Comparison of ENCODE assay signal across 8 cellular contexts in the genomic region with DNA sequence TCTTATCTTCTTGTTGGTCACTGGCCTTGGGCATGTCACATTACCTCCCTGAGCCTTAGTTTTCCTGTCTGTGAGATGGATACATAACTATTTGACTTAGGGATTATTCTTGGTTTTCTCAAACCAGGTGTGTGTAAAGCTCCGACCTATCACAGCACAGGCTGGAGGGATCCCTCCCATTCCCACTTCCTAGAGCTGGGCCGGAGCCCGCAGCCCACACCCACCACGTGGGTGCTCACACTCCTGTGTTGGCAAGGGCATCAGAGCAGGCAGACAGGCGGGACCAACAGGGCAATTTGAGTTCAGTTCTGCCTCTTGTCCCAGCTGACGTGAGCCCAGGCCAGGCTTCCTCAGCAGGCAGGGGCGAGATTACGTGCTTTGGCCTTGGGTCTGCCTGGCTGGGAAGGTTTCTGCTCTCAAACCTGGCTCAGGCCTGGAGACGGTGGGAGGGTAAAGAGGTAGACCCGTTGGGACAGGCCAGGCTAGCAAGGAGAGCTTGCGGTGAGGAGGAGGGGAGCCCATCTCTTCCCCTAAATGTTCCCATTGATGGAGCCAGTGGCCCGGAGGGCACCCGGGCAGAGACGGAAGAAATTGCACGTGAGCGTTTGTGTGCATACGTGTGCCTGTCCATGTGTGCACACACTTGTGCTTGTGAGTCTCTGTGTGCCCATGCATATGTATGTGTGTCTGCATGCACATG. TPM values are rescaled to one million over a fixed set of nuclear protein-coding genes. Genes with fewer than 3 reads are reported as not detected.
DNase-seq lines count a peak whose midpoint lies in the region; ATAC-seq lines count a peak whose summit lies in the region.

No MANE protein-coding gene starts in this region.

- H3K9me3 Mint-ChIP-seq in stimulated activated naive CD8-positive, alpha-beta T cell treated with anti-CD3 and anti-CD28 coated beads, Interleukin-15, Interleukin-2, amounts not matched to agents 100 ng/mL and 50 ng/mL, for 24 hours: no peaks in the 10 kb centered on the region
- no peaks in the 10 kb centered on the region for H3K9me3 Mint-ChIP-seq in activated T-helper 17 cell treated with anti-CD3 and anti-CD28 coated beads, Interleukin-2, amount 50 U/mL, for 72 hours

- ATAC-seq in stimulated activated naive CD8-positive, alpha-beta T cell treated with anti-CD3 and anti-CD28 coated beads, Interleukin-15, Interleukin-2, amounts not matched to agents 100 U/mL and 50 U/mL, for 24 hours: no peak
- ATAC-seq in activated T-helper 17 cell treated with anti-CD3 and anti-CD28 coated beads, Interleukin-2, amount 50 U/mL, for 72 hours (replicated peaks): no peak
- peak; percentile 8 for ATAC-seq in aorta (ENCODE audit: low FRiP score)

- DNase-seq in stimulated activated naive CD8-positive, alpha-beta T cell treated with anti-CD3 and anti-CD28 coated beads, Interleukin-15, Interleukin-2, amounts not matched to agents 100 U/mL and 50 U/mL, for 24 hours: no peak
- DNase-seq in medulla oblongata (ENCODE audit: extremely low spot score) (peak; percentile 27), aorta (peak in 1 of 2 donors; percentile 78), EL (no peak), RPMI8226 (no peak), NCI-H2081 treated with DMSO at 0.1 percent for 48 hours (lab: John Stamatoyannopoulos, UW) (no peak)

- H3K36me3 Mint-ChIP-seq in stimulated activated naive CD8-positive, alpha-beta T cell treated with anti-CD3 and anti-CD28 coated beads, Interleukin-15, Interleukin-2, amounts not matched to agents 100 ng/mL and 50 ng/mL, for 24 hours (ENCODE audit: low read depth): no peaks in the 10 kb centered on the region
- H3K36me3 Mint-ChIP-seq in activated T-helper 17 cell treated with anti-CD3 and anti-CD28 coated beads, Interleukin-2, amount 50 U/mL, for 72 hours (ENCODE audit: low read depth): no peaks in the 10 kb centered on the region

- 86 to 90% methylated on average over 17 of the region's 17 CpGs for WGBS in aorta, 2 donors

- peak overlapping the region; percentile 60 for H3K27ac Mint-ChIP-seq in stimulated activated naive CD8-positive, alpha-beta T cell treated with anti-CD3 and anti-CD28 coated beads, Interleukin-15, Interleukin-2, amounts not matched to agents 100 ng/mL and 50 ng/mL, for 24 hours
- peak overlapping the region; percentile 85 for H3K27ac Mint-ChIP-seq in activated T-helper 17 cell treated with anti-CD3 and anti-CD28 coated beads, Interleukin-2, amount 50 U/mL, for 72 hours

- no peaks in the 10 kb centered on the region for H3K27me3 Mint-ChIP-seq in stimulated activated naive CD8-positive, alpha-beta T cell treated with anti-CD3 and anti-CD28 coated beads, Interleukin-15, Interleukin-2, amounts not matched to agents 100 ng/mL and 50 ng/mL, for 24 hours
- no peaks in the 10 kb centered on the region for H3K27me3 Mint-ChIP-seq in activated T-helper 17 cell treated with anti-CD3 and anti-CD28 coated beads, Interleukin-2, amount 50 U/mL, for 72 hours

- no peak overlapping the region for H3K27ac ChIP-seq in aorta (ENCODE audit: low read depth in 1 of 2, low read length in 2 of 2)

- H3K4me1 ChIP-seq in aorta (ENCODE audit: control insufficient read depth in 1 of 2, insufficient read depth in 2 of 2, low read length in 2 of 2): no peaks in the 10 kb centered on the region

- peak overlapping the region; percentile 63 for H3K4me3 Mint-ChIP-seq in stimulated activated naive CD8-positive, alpha-beta T cell treated with anti-CD3 and anti-CD28 coated beads, Interleukin-15, Interleukin-2, amounts not matched to agents 100 ng/mL and 50 ng/mL, for 24 hours
- peak overlapping the region; percentile 91 for H3K4me3 Mint-ChIP-seq in activated T-helper 17 cell treated with anti-CD3 and anti-CD28 coated beads, Interleukin-2, amount 50 U/mL, for 72 hours

- H3K9me3 ChIP-seq in aorta (ENCODE audit: control insufficient read depth, low read length): no peaks in the 10 kb centered on the region

- no peaks in the 10 kb centered on the region for H3K27me3 ChIP-seq in aorta (ENCODE audit: control insufficient read depth in 1 of 2, insufficient read depth in 2 of 2, low read length in 1 of 2)

- intact Hi-C loops in aorta (cut with DNase I): no loop called here

- peaks cover 37% of the 10 kb centered on the region for H3K4me1 Mint-ChIP-seq in stimulated activated naive CD8-positive, alpha-beta T cell treated with anti-CD3 and anti-CD28 coated beads, Interleukin-15, Interleukin-2, amounts not matched to agents 100 ng/mL and 50 ng/mL, for 24 hours (ENCODE audit: low read depth)
- H3K4me1 Mint-ChIP-seq in activated T-helper 17 cell treated with anti-CD3 and anti-CD28 coated beads, Interleukin-2, amount 50 U/mL, for 72 hours: peaks cover 18% of the 10 kb centered on the region

- no peak overlapping the region for H3K4me3 ChIP-seq in aorta (ENCODE audit: low read length in 2 of 2)

- no peaks in the 10 kb centered on the region for H3K36me3 ChIP-seq in aorta (ENCODE audit: control insufficient read depth in 1 of 2, insufficient read depth in 2 of 2, low read length in 1 of 2)

RNA-seq across cellular contexts. Expression of gene SH3TC1, which starts 0.7 kb away (rescaled TPM):
- total RNA-seq in activated T-helper 17 cell treated with anti-CD3 and anti-CD28 coated beads, Interleukin-2, amount 50 U/mL, for 72 hours: 10 to 100 TPM; 23.1 to 37.4 TPM
- total RNA-seq in aorta: 10 to 100 TPM; 34.4 to 58.9 TPM
- polyA plus RNA-seq in aorta: 1 to 10 TPM; 3.4 to 9.0 TPM

RNA-seq across cellular contexts. Expression of gene ABLIM2, which starts 39.7 kb away (rescaled TPM):
- under 1 TPM; 0.53 to 0.82 TPM for total RNA-seq in activated T-helper 17 cell treated with anti-CD3 and anti-CD28 coated beads, Interleukin-2, amount 50 U/mL, for 72 hours
- 10 to 100 TPM; 15.4 to 20.2 TPM for total RNA-seq in aorta
- 1 to 10 TPM; 5.3 to 6.8 TPM for polyA plus RNA-seq in aorta

Comparison
In these comparisons a context has a peak if more than half of its experiments do, and no peak if none do; other contexts are left out.
1. RNA of gene ABLIM2, which starts 39.7 kb away (total RNA-seq): 15.4 to 20.2 TPM in aorta; 0.53 to 0.82 TPM in activated T-helper 17 cell treated with anti-CD3 and anti-CD28 coated beads, Interleukin-2, amount 50 U/mL, for 72 hours; every median in the first group is over 4 times any median in the second.